In genomic region chr5:149935431-149935901, GRCh38 we compare ENCODE assay signal across 23 cellular contexts. TPM values are rescaled to one million over a fixed set of nuclear protein-coding genes. Genes with fewer than 3 reads are reported as not detected.
DNase-seq lines count a peak whose midpoint lies in the region; ATAC-seq and TF ChIP-seq lines count a peak whose summit lies in the region.
"Had no signal": no experiment of that assay in that cellular context is flagged by ENCODE, and none has a peak within 500 bp of the region (broad histone marks: within the 10 kb centered on the region; RNA-seq: fewer than 3 reads in every experiment).

No MANE protein-coding gene starts in this region.

- no peaks in the 10 kb centered on the region for H3K9me3 Mint-ChIP-seq in GM23338
- H3K9me3 Mint-ChIP-seq: activated T-cell treated with anti-CD3 and anti-CD28 coated beads, Interleukin-2, amount 50 U/mL, for 24 hours; CD4-positive, CD25-positive, alpha-beta regulatory T cell; memory B cell; stimulated activated effector memory CD8-positive, alpha-beta T cell treated with anti-CD3 and anti-CD28 coated beads, Interleukin-12 subunit alpha, Interleukin-12 subunit beta, amount 100 ng/mL, for 72 hours had no signal

- H3K9me2 ChIP-seq in GM23338 (ENCODE audit: insufficient read depth) = no peaks in the 10 kb centered on the region
- H3K9me2 ChIP-seq: SK-N-SH had no signal

- 0 out of 2 replicates have a peak, but pooled peaks cover 5% of the 10 kb centered on the region for H3K4me1 ChIP-seq in GM23338 (ENCODE audit: insufficient read depth)
- peaks cover 5 to 41% of the 10 kb centered on the region in 2 donors for H3K4me1 ChIP-seq in ascending aorta
- H3K4me1 ChIP-seq in foreskin keratinocyte = peaks cover 47% of the 10 kb centered on the region
- H3K4me1 ChIP-seq in suprapubic skin = peaks cover 52% of the 10 kb centered on the region

- no peak overlapping the region for H3K27ac ChIP-seq in GM23338 (ENCODE audit: low read depth)
- H3K27ac ChIP-seq in ascending aorta = peak overlapping the region; percentile 69 to 76
- peak overlapping the region; percentile 66 for H3K27ac ChIP-seq in foreskin keratinocyte
- peak overlapping the region; percentile 51 for H3K27ac ChIP-seq in suprapubic skin
- H3K27ac ChIP-seq: neutrophil had no signal

- H3K27me3 Mint-ChIP-seq in GM23338 (ENCODE audit: insufficient read depth, low read depth, poor library complexity) = peaks cover 5% of the 10 kb centered on the region

- 58% methylated on average over 8 of the region's 8 CpGs for WGBS in suprapubic skin

- no peaks in the 10 kb centered on the region for H3K79me2 ChIP-seq in GM23338 (replicated peaks; ENCODE audit: insufficient read depth)

- TF ChIP-seq CTCF in GM23338 (conservative IDR thresholded peaks at IDR 0.05; ENCODE audit: low read depth in 2 of 2) = no peak
- TF ChIP-seq CTCF in ascending aorta (IDR thresholded peaks at IDR 0.05) = no peak
- TF ChIP-seq CTCF in foreskin keratinocyte (conservative IDR thresholded peaks at IDR 0.05) = no peak
- TF ChIP-seq CTCF in suprapubic skin (IDR thresholded peaks at IDR 0.05) = no peak

- ATAC-seq in GM23338 (no peak), foreskin keratinocyte (peak; percentile 55), HG03457 (IDR thresholded peaks at IDR 0.05; ENCODE audit: unreplicated experiment) (no peak), HG03432 (IDR thresholded peaks at IDR 0.05; ENCODE audit: unreplicated experiment) (no peak)
- ATAC-seq: stimulated activated effector memory CD8-positive, alpha-beta T cell treated with anti-CD3 and anti-CD28 coated beads, Interleukin-12 subunit alpha, Interleukin-12 subunit beta, amount 100 ng/mL, for 72 hours had no signal

- H3K27me3 ChIP-seq in GM23338 (ENCODE audit: insufficient read depth) (no peaks in the 10 kb centered on the region), ascending aorta (no peaks in the 10 kb centered on the region), foreskin keratinocyte (no peaks in the 10 kb centered on the region), suprapubic skin (no peaks in the 10 kb centered on the region)
- H3K27me3 ChIP-seq: neutrophil had no signal

- H3K4me3 Mint-ChIP-seq in GM23338 = no peak overlapping the region
- H3K4me3 Mint-ChIP-seq: activated T-cell treated with anti-CD3 and anti-CD28 coated beads, Interleukin-2, amount 50 U/mL, for 24 hours; brain; CD4-positive, CD25-positive, alpha-beta regulatory T cell; memory B cell; stimulated activated effector memory CD8-positive, alpha-beta T cell treated with anti-CD3 and anti-CD28 coated beads, Interleukin-12 subunit alpha, Interleukin-12 subunit beta, amount 100 ng/mL, for 72 hours had no signal

- H3K36me3 Mint-ChIP-seq in GM23338 (ENCODE audit: low read depth) = no peaks in the 10 kb centered on the region
- H3K36me3 Mint-ChIP-seq: brain; CD4-positive, CD25-positive, alpha-beta regulatory T cell; memory B cell; stimulated activated effector memory CD8-positive, alpha-beta T cell treated with anti-CD3 and anti-CD28 coated beads, Interleukin-12 subunit alpha, Interleukin-12 subunit beta, amount 100 ng/mL, for 72 hours had no signal

- no peak overlapping the region for H3K4me2 ChIP-seq in GM23338
- H3K4me2 ChIP-seq: SK-N-SH had no signal

- H4K20me1 ChIP-seq in GM23338 (replicated peaks; ENCODE audit: insufficient read depth) = no peaks in the 10 kb centered on the region

- H2AFZ ChIP-seq in GM23338 = peak overlapping the region; percentile 32; the same call in 1 of the 2 replicates

- no peaks in the 10 kb centered on the region for H3K36me3 ChIP-seq in GM23338 (ENCODE audit: insufficient read depth)
- no peaks in the 10 kb centered on the region for H3K36me3 ChIP-seq in ascending aorta
- H3K36me3 ChIP-seq in suprapubic skin = no peaks in the 10 kb centered on the region
- H3K36me3 ChIP-seq: neutrophil had no signal

- intact Hi-C loops in ascending aorta (cut with DNase I) = loop anchor here (2.0 kb wide), 1 partner anchor 15 kb away; no protein-coding TSS in a partner anchor

- no peak for TF ChIP-seq EP300 in suprapubic skin (IDR thresholded peaks at IDR 0.05)

- H3K4me3 ChIP-seq in GM23338 = no peak overlapping the region
- no peak overlapping the region for H3K4me3 ChIP-seq in ascending aorta
- H3K4me3 ChIP-seq in suprapubic skin = no peak overlapping the region

- no peak for DNase-seq in GM23338 (ENCODE audit: low spot score)
- peak in 1 of 2 donors; percentile 62 for DNase-seq in ascending aorta (ENCODE audit: low spot score in 2 of 2)
- DNase-seq in foreskin keratinocyte = peak; percentile 48 to 70
- DNase-seq in suprapubic skin (ENCODE audit: low spot score in 2 of 2) = no peak
- DNase-seq in NCI-H748 treated with DMSO at 0.1 percent for 48 hours (lab: John Stamatoyannopoulos, UW) = no peak
- DNase-seq: activated CD4-positive, alpha-beta T cell treated with anti-CD3 and anti-CD28 coated beads for 48 hours; activated gamma-delta T cell treated with Interleukin-2 at 50 U/mL for 16 hours; activated T-cell treated with anti-CD3 and anti-CD28 coated beads, Interleukin-2, amount 50 U/mL, for 24 hours; CD4-positive, CD25-positive, alpha-beta regulatory T cell; DMS 273 treated with DMSO at 0.1 percent for 48 hours; effector CD8-positive, alpha-beta T cell; KBM-7; kidney glomerular epithelial cell; NCI-H69; SK-N-SH had no signal

- H3K9me3 ChIP-seq in ascending aorta = no peaks in the 10 kb centered on the region
- no peaks in the 10 kb centered on the region for H3K9me3 ChIP-seq in suprapubic skin
- H3K9me3 ChIP-seq: neutrophil, SK-N-SH had no signal

- no peaks in the 10 kb centered on the region for H3F3A ChIP-seq in GM23338 (replicated peaks; ENCODE audit: low read depth)

- no peak overlapping the region for H3K27ac Mint-ChIP-seq in GM23338
- H3K27ac Mint-ChIP-seq: activated T-cell treated with anti-CD3 and anti-CD28 coated beads, Interleukin-2, amount 50 U/mL, for 24 hours; CD4-positive, CD25-positive, alpha-beta regulatory T cell; memory B cell; stimulated activated effector memory CD8-positive, alpha-beta T cell treated with anti-CD3 and anti-CD28 coated beads, Interleukin-12 subunit alpha, Interleukin-12 subunit beta, amount 100 ng/mL, for 72 hours had no signal

- peaks cover 9% of the 10 kb centered on the region; the same call in 2 of the 3 replicates for H3K4me1 Mint-ChIP-seq in GM23338
- H3K4me1 Mint-ChIP-seq: CD4-positive, CD25-positive, alpha-beta regulatory T cell; memory B cell had no signal

- TF ChIP-seq POLR2A in suprapubic skin (IDR thresholded peaks at IDR 0.05) = no peak

TF ChIP-seq in GM23338, 12 proteins besides CTCF, POLR2A, EP300 and RAD21 (continues in another document):
- no peak for TF ChIP-seq EZH2phosphoT487 (IDR thresholded peaks at IDR 0.05; ENCODE audit: unreplicated experiment)
- no peak for TF ChIP-seq POLR2AphosphoS5 (IDR thresholded peaks at IDR 0.05; ENCODE audit: low read depth)
- no peak for TF ChIP-seq ETS1 (IDR thresholded peaks at IDR 0.05)
- no peak for TF ChIP-seq NANOG (IDR thresholded peaks at IDR 0.05; ENCODE audit: borderline replicate concordance)
- TF ChIP-seq ZNF331 (CRISPR knock-in tag; IDR thresholded peaks at IDR 0.05; ENCODE audit: low read depth) = no peak

RNA-seq across cellular contexts. Expression of gene PDE6A, which starts 9.1 kb away (rescaled TPM):
- total RNA-seq in GM23338 (2014; rRNA removed; shearing (Covaris generic)) = not detected in 2 replicates
- polyA plus RNA-seq in GM23338 (2016; fragmentation: Nextera tagmentation; extraction: Ambion mirVana) (0.08 TPM in 1 of 2 replicates, not detected in the other), foreskin keratinocyte (0.01 and 0.02 TPM in 2 replicates)
- total RNA-seq in ascending aorta (not detected), foreskin keratinocyte (not detected in 2 replicates), suprapubic skin (1 to 10 TPM in 3 of 4 donors, under 1 TPM in 1; 0.17 to 2.9 (median 1.3) TPM)
- total RNA-seq: activated CD8-positive, alpha-beta memory T cell treated with anti-CD3 and anti-CD28 coated beads for 36 hours; CD4-positive, CD25-positive, alpha-beta regulatory T cell; T-helper 2 cell treated with Interferon-gamma antibody and Interleukin-4, amounts not matched to agents 100 ng/mL and 5 ng/mL, for 36 hours had no signal
- polyA plus RNA-seq: CD4-positive, CD25-positive, alpha-beta regulatory T cell had no signal

RNA-seq across cellular contexts. Expression of gene SLC26A2, which starts 25.1 kb away (rescaled TPM):
- 11.3 and 11.5 TPM in 2 replicates for total RNA-seq in GM23338 (2014; rRNA removed; shearing (Covaris generic))
- 3.4 and 3.5 TPM in 2 replicates for polyA plus RNA-seq in GM23338 (2016; fragmentation: Nextera tagmentation; extraction: Ambion mirVana)
- 6.9 TPM for total RNA-seq in ascending aorta
- total RNA-seq in foreskin keratinocyte = 11.0 and 13.4 TPM in 2 replicates
- polyA plus RNA-seq in foreskin keratinocyte = 2.1 and 2.3 TPM in 2 replicates
- total RNA-seq in suprapubic skin = 10 to 100 TPM; 29.9 to 62.2 (median 46.0) TPM

Comparison
In these comparisons a context has a peak if more than half of its experiments do, and no peak if none do; other contexts are left out.
1. DNase-seq: peak in foreskin keratinocyte (2 of 2); none in GM23338 (single experiment), suprapubic skin (0 of 2) and NCI-H748 treated with DMSO at 0.1 percent for 48 hours (single experiment).